ENCODE assay signal across 17 cellular contexts in the genomic region with DNA sequence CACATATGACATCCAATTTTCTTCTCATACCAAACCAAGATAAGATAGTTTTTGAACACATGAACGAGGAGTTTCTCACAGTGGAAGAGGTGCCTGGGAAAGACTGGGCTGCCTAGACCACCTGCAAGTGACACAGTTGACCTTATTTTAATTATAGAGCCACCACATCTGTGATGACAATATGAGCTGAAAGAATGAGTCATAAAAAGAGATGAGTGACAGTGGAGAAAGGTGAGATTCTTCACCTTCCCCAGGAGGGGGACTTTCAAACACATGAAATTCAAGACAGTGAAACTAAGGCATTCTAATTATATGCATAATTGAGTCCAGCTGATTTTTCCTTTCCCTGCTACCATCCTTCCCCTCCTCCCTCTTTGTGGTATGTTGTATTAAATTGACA.
"Had no signal": no experiment of that assay in that cellular context is flagged by ENCODE, and none has a peak within 500 bp of the region (broad histone marks: within the 10 kb centered on the region; RNA-seq: fewer than 3 reads in every experiment).

No MANE protein-coding gene starts in this region.

- H3K4me1 Mint-ChIP-seq: activated B cell treated with CpG ODN at 0.5 μM for 24 hours; activated naive CD8-positive, alpha-beta T cell treated with anti-CD3 and anti-CD28 coated beads, Interleukin-2, amount 10 ng/mL, durations not matched to agents 7 days and 5 days; activated T-helper 17 cell treated with anti-CD3 and anti-CD28 coated beads, Interleukin-2, amount 50 U/mL, for 72 hours; natural killer cell; stimulated activated naive CD8-positive, alpha-beta T cell treated with anti-CD3 and anti-CD28 coated beads, Interleukin-15, amount 100 ng/mL, for 72 hours had no signal

- H3K9me3 Mint-ChIP-seq: activated B cell treated with CpG ODN at 0.5 μM for 24 hours; activated naive CD8-positive, alpha-beta T cell treated with anti-CD3 and anti-CD28 coated beads, Interleukin-2, amount 10 ng/mL, durations not matched to agents 7 days and 5 days; activated T-helper 17 cell treated with anti-CD3 and anti-CD28 coated beads, Interleukin-2, amount 50 U/mL, for 72 hours; dendritic cell treated with granulocyte-macrophage colony-stimulating factor and Interleukin-4, amounts not matched to agents 40 ng/mL and 50 ng/mL, for 4 days; natural killer cell; stimulated activated naive CD8-positive, alpha-beta T cell treated with anti-CD3 and anti-CD28 coated beads, Interleukin-15, amount 100 ng/mL, for 72 hours had no signal

- H3K4me3 Mint-ChIP-seq: activated B cell treated with CpG ODN at 0.5 μM for 24 hours; activated CD4-positive, alpha-beta memory T cell treated with anti-CD3 and anti-CD28 coated beads for 36 hours; activated naive CD8-positive, alpha-beta T cell treated with anti-CD3 and anti-CD28 coated beads, Interleukin-2, amount 10 ng/mL, durations not matched to agents 7 days and 5 days; activated T-helper 17 cell treated with anti-CD3 and anti-CD28 coated beads, Interleukin-2, amount 50 U/mL, for 72 hours; dendritic cell treated with granulocyte-macrophage colony-stimulating factor and Interleukin-4, amounts not matched to agents 40 ng/mL and 50 ng/mL, for 4 days; natural killer cell; stimulated activated naive CD8-positive, alpha-beta T cell treated with anti-CD3 and anti-CD28 coated beads, Interleukin-15, amount 100 ng/mL, for 72 hours had no signal

- DNase-seq: activated B cell treated with CpG ODN at 0.5 μM for 24 hours; activated CD4-positive, alpha-beta memory T cell treated with anti-CD3 and anti-CD28 coated beads for 36 hours; activated CD4-positive, alpha-beta T cell treated with anti-CD3 and anti-CD28 coated beads for 4 hours; activated naive CD4-positive, alpha-beta T cell; activated naive CD8-positive, alpha-beta T cell treated with anti-CD3 and anti-CD28 coated beads, Interleukin-2, amount 10 ng/mL, durations not matched to agents 7 days and 5 days; activated T-cell treated with anti-CD3 and anti-CD28 coated beads, Interleukin-2, amount 50 U/mL, for 1 hour; amygdala; effector CD8-positive, alpha-beta T cell; lower lobe of right lung; natural killer cell; ovary; psoas muscle; right cardiac atrium; stimulated activated naive CD8-positive, alpha-beta T cell treated with anti-CD3 and anti-CD28 coated beads, Interleukin-15, amount 100 ng/mL, for 72 hours; trophoblast cell had no signal

- H3K27me3 Mint-ChIP-seq: activated B cell treated with CpG ODN at 0.5 μM for 24 hours; activated CD4-positive, alpha-beta memory T cell treated with anti-CD3 and anti-CD28 coated beads for 36 hours; activated naive CD8-positive, alpha-beta T cell treated with anti-CD3 and anti-CD28 coated beads, Interleukin-2, amount 10 ng/mL, durations not matched to agents 7 days and 5 days; activated T-helper 17 cell treated with anti-CD3 and anti-CD28 coated beads, Interleukin-2, amount 50 U/mL, for 72 hours; dendritic cell treated with granulocyte-macrophage colony-stimulating factor and Interleukin-4, amounts not matched to agents 40 ng/mL and 50 ng/mL, for 4 days; stimulated activated naive CD8-positive, alpha-beta T cell treated with anti-CD3 and anti-CD28 coated beads, Interleukin-15, amount 100 ng/mL, for 72 hours had no signal

- ATAC-seq: activated T-helper 17 cell treated with anti-CD3 and anti-CD28 coated beads, Interleukin-2, amount 50 U/mL, for 72 hours; lower lobe of right lung; natural killer cell; psoas muscle; right cardiac atrium; stimulated activated naive CD8-positive, alpha-beta T cell treated with anti-CD3 and anti-CD28 coated beads, Interleukin-15, amount 100 ng/mL, for 72 hours had no signal

- H3K27ac Mint-ChIP-seq: activated B cell treated with CpG ODN at 0.5 μM for 24 hours; activated CD4-positive, alpha-beta memory T cell treated with anti-CD3 and anti-CD28 coated beads for 36 hours; activated naive CD8-positive, alpha-beta T cell treated with anti-CD3 and anti-CD28 coated beads, Interleukin-2, amount 10 ng/mL, durations not matched to agents 7 days and 5 days; activated T-helper 17 cell treated with anti-CD3 and anti-CD28 coated beads, Interleukin-2, amount 50 U/mL, for 72 hours; dendritic cell treated with granulocyte-macrophage colony-stimulating factor and Interleukin-4, amounts not matched to agents 40 ng/mL and 50 ng/mL, for 4 days; natural killer cell had no signal

- H3K36me3 Mint-ChIP-seq: activated CD4-positive, alpha-beta memory T cell treated with anti-CD3 and anti-CD28 coated beads for 36 hours; activated naive CD8-positive, alpha-beta T cell treated with anti-CD3 and anti-CD28 coated beads, Interleukin-2, amount 10 ng/mL, durations not matched to agents 7 days and 5 days; natural killer cell had no signal
